8 cellular contexts compared by ENCODE assay signal in the genomic region with DNA sequence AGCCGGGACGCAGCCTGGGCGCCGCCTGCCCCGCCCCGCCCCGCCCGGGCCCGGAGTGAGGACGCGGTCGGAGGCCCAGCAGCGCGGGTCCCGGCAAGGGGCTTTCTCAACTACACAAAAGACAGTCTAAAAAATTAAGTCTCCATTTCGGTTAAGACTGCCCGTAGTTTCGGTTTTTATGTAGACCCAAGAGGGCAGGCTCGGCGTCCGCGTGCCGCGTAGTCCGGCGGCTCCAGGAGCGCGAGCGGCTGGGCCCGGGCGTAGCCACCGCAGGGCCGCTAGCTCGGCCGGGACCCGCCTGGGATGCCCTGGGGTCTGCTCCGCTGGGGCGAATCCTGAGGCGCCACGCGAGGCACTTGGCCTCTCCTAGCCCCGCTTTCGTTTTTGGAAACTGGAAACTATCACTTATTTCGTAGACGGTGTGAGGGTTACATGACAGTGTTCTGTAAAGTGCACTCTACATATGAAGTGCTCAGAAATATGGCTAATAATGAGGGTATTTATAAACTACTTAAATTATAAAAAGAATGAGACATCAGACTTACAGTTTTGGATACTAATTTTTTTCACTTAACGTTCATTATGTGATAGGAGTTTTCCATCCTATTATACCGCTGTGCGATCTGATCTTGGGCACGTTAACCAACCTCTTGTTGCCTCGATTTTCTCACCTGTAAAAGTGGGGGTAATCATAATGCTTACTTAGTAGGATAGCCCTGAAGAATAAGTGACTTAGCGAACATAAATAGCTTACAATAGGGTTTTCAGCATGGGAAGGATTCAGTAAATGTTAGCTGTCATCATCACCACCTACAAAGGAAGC. TPM values are rescaled to one million over a fixed set of nuclear protein-coding genes. Genes with fewer than 3 reads are reported as not detected.
DNase-seq lines count a peak whose midpoint lies in the region; ATAC-seq, FAIRE-seq and TF ChIP-seq lines count a peak whose summit lies in the region.

No MANE protein-coding gene starts in this region.

- no peaks in the 10 kb centered on the region; the same call in 2 of the 3 replicates for H3K36me3 ChIP-seq in K562 (ENCODE audit: control insufficient read depth, insufficient read depth, low read length)
- no peaks in the 10 kb centered on the region for H3K36me3 ChIP-seq in skeletal muscle tissue (ENCODE audit: control insufficient read depth in 3 of 3, insufficient read depth in 3 of 3, low read length in 3 of 3)

- H3K9me1 ChIP-seq in K562 (ENCODE audit: control insufficient read depth, insufficient read depth, low read length) = no peaks in the 10 kb centered on the region

- POLR2A ChIA-PET in K562 (lab: Yijun Ruan, JAX) = interaction anchor here (1.0 to 5.5 kb wide), 3 partner anchors 9 to 28 kb away, joined by 4 to 32 read pairs (median 13); partner anchors contain the start of gene COA1

- no peaks in the 10 kb centered on the region for H4K20me1 ChIP-seq in K562 (replicated peaks; ENCODE audit: control insufficient read depth, insufficient read depth, low read length)

- no peak for TF ChIP-seq RAD21 in K562 (CRISPR knock-in tag; conservative IDR thresholded peaks at IDR 0.05 in 1 of 2, IDR thresholded peaks at IDR 0.05 in 1 of 2)

- in situ Hi-C loops in K562 (cut with MboI) = no loop called here

- H3K27ac ChIP-seq in K562 (ENCODE audit: extremely low read depth, low read depth, low read length) (peak overlapping the region; percentile 77), skeletal muscle tissue (ENCODE audit: low read depth, low read length) (peak overlapping the region; percentile 54)

- H3K4me3 ChIP-seq in K562 (peak overlapping the region; percentile 65), iPS-18c (ENCODE audit: insufficient read depth, low read depth, low read length) (peak overlapping the region; percentile 73), skeletal muscle tissue (ENCODE audit: low read length in 3 of 3) (peak overlapping the region; percentile 81 to 90 (median 82))

- H3K79me2 ChIP-seq in K562 (ENCODE audit: control insufficient read depth, insufficient read depth, low read length) = peaks cover 45% of the 10 kb centered on the region

- H3K9ac ChIP-seq in K562 (ENCODE audit: insufficient read depth in 1 of 2, low read depth in 2 of 2, low read length in 2 of 2) (peak overlapping the region; percentile 74 to 97), skeletal muscle tissue (ENCODE audit: low read depth in 1 of 3, low read length in 3 of 3) (peak overlapping the region; percentile 83 to 89 (median 83))

- H3K4me2 ChIP-seq in K562 (ENCODE audit: insufficient read depth, low read length) = peak overlapping the region; percentile 60

- no peak for TF ChIP-seq CTCF in K562 (IDR thresholded peaks at IDR 0.05 in 2 of 3, conservative IDR thresholded peaks at IDR 0.05 in 1 of 3; ENCODE audit: insufficient read depth in 2 of 3, low read depth in 1 of 3, low read length in 3 of 3)

- WGBS in K562 (ENCODE audit: insufficient coverage, low coverage, missing lambda C conversion rate) = 2% methylated on average over 33 of the region's 51 CpGs

- FAIRE-seq in K562 (lab: Jason Lieb, UNC) = peak; percentile 71

- intact Hi-C loops in K562 (cut with micrococcal nuclease) = no loop called here

- DNase-seq in COLO668 (lab: John Stamatoyannopoulos, UW; ENCODE audit: unreplicated experiment) (peak; percentile 82), T-helper 1 cell (peak in 4 of 5 donors; percentile 22 to 44 (median 33)), K562 (ENCODE audit: extremely low read depth in 1 of 4, low spot score in 3 of 4) (peak; percentile 51 to 62 (median 55)), cerebellar nuclear complex (lab: John Stamatoyannopoulos, UW) (no peak)

- H3K27me3 ChIP-seq in K562 (ENCODE audit: control insufficient read depth in 2 of 2, insufficient read depth in 2 of 2, low read length in 2 of 2) (no peaks in the 10 kb centered on the region), skeletal muscle tissue (ENCODE audit: control insufficient read depth in 3 of 3, insufficient read depth in 3 of 3, low read length in 3 of 3) (no peaks in the 10 kb centered on the region)

- TF ChIP-seq POLR2A in K562 (conservative IDR thresholded peaks at IDR 0.05) = no peak

- H3K4me1 ChIP-seq in K562 (replicated peaks in 1 of 2; ENCODE audit: control insufficient read depth in 2 of 2, insufficient read depth in 2 of 2, low read length in 2 of 2) = peaks cover 43 to 55% of the 10 kb centered on the region in 2 experiments
- peaks cover 5 to 13% (median 8%) of the 10 kb centered on the region in 3 donors for H3K4me1 ChIP-seq in skeletal muscle tissue (ENCODE audit: control insufficient read depth in 3 of 3, insufficient read depth in 3 of 3, low read length in 3 of 3)

- no peaks in the 10 kb centered on the region for H3K9me3 ChIP-seq in K562 (replicated peaks; ENCODE audit: control insufficient read depth, insufficient read depth, low read depth, low read length)
- no peaks in the 10 kb centered on the region for H3K9me3 ChIP-seq in iPS-18c (ENCODE audit: control insufficient read depth, insufficient read depth, low read length)
- H3K9me3 ChIP-seq in skeletal muscle tissue (ENCODE audit: control insufficient read depth in 3 of 3, low read length in 3 of 3) = no peaks in the 10 kb centered on the region

- TSS peak; percentile 40 for BruUV-seq in K562 (replicated peaks; lab: Mats Ljungman, UMichigan)

- H2AFZ ChIP-seq in K562 (ENCODE audit: low read depth, low read length) = peak overlapping the region; percentile 91

- peak; percentile 46 for ATAC-seq in GM19328 (IDR thresholded peaks at IDR 0.05; ENCODE audit: unreplicated experiment)
- peak; percentile 48 for ATAC-seq in HG03378 (IDR thresholded peaks at IDR 0.05; ENCODE audit: unreplicated experiment)
- ATAC-seq in K562 = peak; percentile 81

- no peak for TF ChIP-seq EP300 in K562 (IDR thresholded peaks at IDR 0.05; ENCODE audit: low read length)

- CTCF ChIA-PET in K562 (lab: Yijun Ruan, JAX; ENCODE audit: low intra/inter-chr PET ratio) = interaction anchor here (0.6 kb wide), 1 partner anchor 59 kb away, joined by 3 read pairs; no protein-coding TSS in a partner anchor

TF ChIP-seq in K562, 482 proteins besides CTCF, POLR2A, EP300 and RAD21 (continues in another document):
- peak; percentile 15 for TF ChIP-seq TAF1 (IDR thresholded peaks at IDR 0.05; ENCODE audit: control insufficient read depth, extremely low read depth, insufficient read depth, low read length, severe bottlenecking)
- TF ChIP-seq SAP30 (IDR thresholded peaks at IDR 0.05; ENCODE audit: borderline replicate concordance, insufficient read depth, low read depth, low read length, poor library complexity, severe bottlenecking) = peak; percentile 75
- 0 out of 4 replicates have a peak, but pooled peaks of 1 of the 2 experiments have one; percentile 2 for TF ChIP-seq NONO (IDR thresholded peaks at IDR 0.05; ENCODE audit: low read depth in 2 of 2, low read length in 1 of 2)
- peak; percentile 51 for TF ChIP-seq SMAD4 (CRISPR knock-in tag; conservative IDR thresholded peaks at IDR 0.05)
- 0 out of 2 replicates have a peak, but pooled peaks have one; percentile 52 for TF ChIP-seq ZBTB7A (IDR thresholded peaks at IDR 0.05; ENCODE audit: borderline replicate concordance, control insufficient read depth, low read depth, low read length)
- TF ChIP-seq KDM5B (IDR thresholded peaks at IDR 0.05; ENCODE audit: insufficient replicate concordance, low read depth, low read length) = peak; percentile 34

RNA-seq across cellular contexts. Expression of gene BLVRA, which starts 0.6 kb away (rescaled TPM):
- total RNA-seq in K562 (2011; cell fraction: chromatin; rRNA removed; ENCODE audit: low replicate concordance) = 13.8 and 14.5 TPM in 2 replicates
- 9.5 and 15.5 TPM in 2 replicates for total RNA-seq in K562 (2011; cell fraction: nucleolus; rRNA removed)
- total RNA-seq in K562 (2011; cell fraction: nucleoplasm; rRNA removed) = 13.6 and 14.7 TPM in 2 replicates
- total RNA-seq in K562 (2014; rRNA removed) (48.2 and 59.6 TPM in 2 replicates), K562 (2014; rRNA removed; fragmentation: Illumina TruSeq; extraction: Trizol) (54.4 and 54.8 TPM in 2 replicates), K562 (2015; rRNA removed; fragmentation: Illumina TruSeq; extraction: Trizol) (48.3 and 48.5 TPM in 2 replicates), K562 (2021) (50.9 and 56.6 TPM in 2 replicates), skeletal muscle tissue (27.7 TPM)
- polyA plus RNA-seq in K562 (2011; rRNA removed) (52.5 and 61.5 TPM in 2 replicates), K562 (2014; fragmentation: Illumina TruSeq; extraction: Trizol) (64.2 and 69.0 TPM in 2 replicates), K562 (2014; fragmentation: Nextera tagmentation; extraction: Ambion mirVana) (100 to 1,000 TPM; 125 to 147 TPM), K562 (2014; rRNA removed) (77.7 and 79.7 TPM in 2 replicates)
- 29.0 and 42.5 TPM in 2 replicates for polyA plus RNA-seq in K562 (2011; cell fraction: cytosol; rRNA removed)
- polyA plus RNA-seq in K562 (2011; cell fraction: nucleus; rRNA removed) = 11.2 and 19.2 TPM in 2 replicates
- 79.1 and 113 TPM in 2 replicates for polyA plus RNA-seq in K562 (2012)
- polyA minus RNA-seq in K562 (2011; rRNA and poly(A)+ RNA removed) = 36.3 and 37.4 TPM in 2 replicates
- polyA minus RNA-seq in K562 (2011; cell fraction: cytosol; rRNA and poly(A)+ RNA removed) = 20.9 and 23.4 TPM in 2 replicates
- polyA minus RNA-seq in K562 (2011; cell fraction: nucleus; rRNA and poly(A)+ RNA removed) = 6.1 and 10.4 TPM in 2 replicates

RNA-seq across cellular contexts. Expression of gene COA1, which starts 29.7 kb away (rescaled TPM):
- 181 and 261 TPM in 2 replicates for total RNA-seq in K562 (2011; cell fraction: chromatin; rRNA removed; ENCODE audit: low replicate concordance)
- total RNA-seq in K562 (2011; cell fraction: nucleolus; rRNA removed) = 81.2 and 117 TPM in 2 replicates
- total RNA-seq in K562 (2011; cell fraction: nucleoplasm; rRNA removed) = 236 and 385 TPM in 2 replicates
- total RNA-seq in K562 (2014; rRNA removed) (105 and 109 TPM in 2 replicates), K562 (2014; rRNA removed; fragmentation: Illumina TruSeq; extraction: Trizol) (197 TPM in 2 replicates), K562 (2015; rRNA removed; fragmentation: Illumina TruSeq; extraction: Trizol) (130 and 143 TPM in 2 replicates), K562 (2021) (137 and 149 TPM in 2 replicates), skeletal muscle tissue (57.9 TPM)
- polyA plus RNA-seq in K562 (2011; rRNA removed) (98.9 and 105 TPM in 2 replicates), K562 (2014; fragmentation: Illumina TruSeq; extraction: Trizol) (190 and 215 TPM in 2 replicates), K562 (2014; fragmentation: Nextera tagmentation; extraction: Ambion mirVana) (100 to 1,000 TPM; 432 to 463 TPM), K562 (2014; rRNA removed) (181 and 203 TPM in 2 replicates)
- polyA plus RNA-seq in K562 (2011; cell fraction: cytosol; rRNA removed) = 79.1 and 145 TPM in 2 replicates
- 90.7 and 107 TPM in 2 replicates for polyA plus RNA-seq in K562 (2011; cell fraction: nucleus; rRNA removed)
- polyA plus RNA-seq in K562 (2012) = 163 and 167 TPM in 2 replicates
- polyA minus RNA-seq in K562 (2011; rRNA and poly(A)+ RNA removed) = 110 and 121 TPM in 2 replicates
- 39.2 and 42.5 TPM in 2 replicates for polyA minus RNA-seq in K562 (2011; cell fraction: cytosol; rRNA and poly(A)+ RNA removed)
- 60.6 and 89.1 TPM in 2 replicates for polyA minus RNA-seq in K562 (2011; cell fraction: nucleus; rRNA and poly(A)+ RNA removed)

Comparison
In these comparisons a context has a peak if more than half of its experiments do, and no peak if none do; other contexts are left out.
1. DNase-seq: peak in COLO668 (single experiment), T-helper 1 cell (4 of 5) and K562 (4 of 4); none in cerebellar nuclear complex (0 of 2).
2. Peak in every context shown above with its lines, with median percentiles within 50 percentile points of each other: ATAC-seq and H3K4me3 ChIP-seq.